Comparison of ENCODE assay signal across 8 cellular contexts in the genomic region with DNA sequence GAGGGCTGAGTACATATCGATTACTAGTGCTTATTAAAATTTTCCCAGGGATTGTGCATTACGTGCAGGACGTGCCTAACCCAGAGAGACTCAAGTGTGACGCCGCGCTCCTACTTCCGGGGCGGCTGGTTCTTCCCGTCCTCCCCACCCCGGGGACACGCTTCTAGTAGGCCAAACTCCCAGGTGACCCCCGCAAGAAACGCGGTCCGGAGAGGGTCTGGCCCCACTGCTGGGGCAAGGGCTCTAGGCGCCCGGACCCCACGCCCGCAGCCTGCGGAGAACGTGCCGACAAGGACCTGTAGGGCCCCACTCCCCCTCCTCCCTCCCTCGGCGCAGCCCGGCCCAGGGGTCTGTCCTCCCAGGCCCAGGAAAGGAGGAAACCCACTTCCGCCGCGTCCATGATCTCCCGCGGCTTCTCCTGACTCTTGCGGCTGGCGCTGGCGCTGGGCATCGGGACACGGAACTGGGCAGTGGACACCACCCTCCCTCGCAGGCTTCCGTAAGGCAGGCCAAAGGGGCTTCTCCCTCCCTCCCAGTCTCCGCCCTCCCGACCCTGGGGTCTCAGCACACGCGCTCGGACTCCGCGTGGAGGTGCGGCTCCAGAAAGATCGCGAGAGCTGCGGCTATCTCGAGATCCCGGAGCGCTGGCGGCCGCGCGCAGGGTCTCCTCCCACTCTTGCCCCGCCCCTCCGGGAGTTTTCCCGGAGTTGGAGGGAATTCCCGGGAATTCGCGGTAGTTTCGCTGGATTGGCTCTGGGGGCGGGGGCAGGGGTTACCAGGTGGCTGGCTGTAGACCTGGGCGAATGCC. TPM values are rescaled to one million over a fixed set of nuclear protein-coding genes. Genes with fewer than 3 reads are reported as not detected.
DNase-seq lines count a peak whose midpoint lies in the region; TF ChIP-seq lines count a peak whose summit lies in the region.

A gene (minus strand): TSS at position 609 of the 808 bp plus-strand sequence. CDS start 158 bp downstream, at position 451.

- no peaks in the 10 kb centered on the region for H3K27me3 ChIP-seq in effector memory CD4-positive, alpha-beta T cell (replicated peaks; ENCODE audit: control insufficient read depth, insufficient read depth, low read length, poor library complexity, severe bottlenecking)

- TF ChIP-seq CTCF in GM20000 (IDR thresholded peaks at IDR 0.05; ENCODE audit: extremely low read depth, missing control alignments) = no peak

- H3K4me3 ChIP-seq in effector memory CD4-positive, alpha-beta T cell (ENCODE audit: insufficient read depth, low read depth, low read length, poor library complexity, severe bottlenecking) = peak within 1 kb of the TSS; percentile 98

- H3K27ac ChIP-seq in effector memory CD4-positive, alpha-beta T cell (ENCODE audit: insufficient read depth, low read length, poor library complexity, severe bottlenecking) = peak within 1 kb of the TSS; percentile 99

- DNase-seq in COLO829 (ENCODE audit: low spot score) (peak; percentile 92), GM20000 (ENCODE audit: low spot score) (peak; percentile 88), HS-5 (ENCODE audit: low read depth) (peak; percentile 93), NK-92 (lab: John Stamatoyannopoulos, UW; ENCODE audit: unreplicated experiment) (peak; percentile 16), lung microvascular endothelial cell (ENCODE audit: low read depth in 2 of 2) (peak; percentile 93 to 95)
- DNase-seq in activated CD8-positive, alpha-beta memory T cell treated with anti-CD3 and anti-CD28 coated beads for 24 hours = peak; percentile 94
- DNase-seq in effector memory CD4-positive, alpha-beta T cell = peak; percentile 59 to 78 (median 64)
- peak; percentile 57 to 73 (median 71) for DNase-seq in stimulated activated CD4-positive, alpha-beta T cell treated with anti-CD3 and anti-CD28 coated beads, TNF-alpha, amount 100 ng/mL, for 4 hours (ENCODE audit: low read depth in 3 of 3)

- H3K4me1 ChIP-seq in effector memory CD4-positive, alpha-beta T cell (ENCODE audit: control insufficient read depth, insufficient read depth, low read length, poor library complexity, severe bottlenecking) = peaks cover 22% of the 10 kb centered on the region

- no peaks in the 10 kb centered on the region for H3K9me3 ChIP-seq in effector memory CD4-positive, alpha-beta T cell (ENCODE audit: control insufficient read depth, low read length)

- no peaks in the 10 kb centered on the region for H3K36me3 ChIP-seq in effector memory CD4-positive, alpha-beta T cell (ENCODE audit: control insufficient read depth, insufficient read depth, low read length)

RNA-seq across cellular contexts. Expression of the gene that starts here (rescaled TPM):
- 24.4 and 36.0 TPM in 2 replicates for total RNA-seq in lung microvascular endothelial cell

Comparison
In these comparisons a context has a peak if more than half of its experiments do, and no peak if none do; other contexts are left out.
1. Peak in every context shown above with its lines: DNase-seq, H3K4me3 ChIP-seq and H3K27ac ChIP-seq.
2. DNase-seq: peak in every context shown above with its lines; median percentile 94 in activated CD8-positive, alpha-beta memory T cell treated with anti-CD3 and anti-CD28 coated beads for 24 hours; 94 in lung microvascular endothelial cell; 93 in HS-5; 92 in COLO829; 88 in GM20000; 71 in stimulated activated CD4-positive, alpha-beta T cell treated with anti-CD3 and anti-CD28 coated beads, TNF-alpha, amount 100 ng/mL, for 4 hours; 64 in effector memory CD4-positive, alpha-beta T cell; 16 in NK-92.